In the genomic region with DNA sequence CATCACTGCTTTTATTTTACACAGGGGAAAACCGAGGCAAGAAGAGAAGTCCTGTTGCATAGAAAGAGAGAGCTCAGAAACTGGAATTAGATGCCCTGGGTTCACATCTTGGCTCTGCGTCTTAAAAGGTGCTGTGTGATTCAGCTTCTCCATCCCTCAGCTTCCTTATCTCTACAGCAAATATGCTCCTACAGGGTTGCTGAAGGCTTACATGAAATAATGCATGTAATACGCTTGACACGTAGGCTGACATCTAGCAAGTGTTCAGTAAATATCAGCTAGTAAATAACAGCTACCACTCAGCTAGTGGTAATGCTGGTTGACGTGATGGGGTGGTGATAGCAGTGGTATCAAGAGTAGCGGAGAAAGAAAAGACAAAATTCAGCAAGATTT, we compare ENCODE assay signal across 2 cellular contexts.
TF ChIP-seq lines count a peak whose summit lies in the region.

No MANE protein-coding gene starts in this region.

TF ChIP-seq in IMR-90, 13 proteins besides CTCF, POLR2A, EP300 and RAD21:
- TF ChIP-seq RFX5 (IDR thresholded peaks at IDR 0.05; ENCODE audit: low read depth, low read length) (no peak), CEBPB (IDR thresholded peaks at IDR 0.05; ENCODE audit: low read depth, low read length) (no peak), SMC3 (IDR thresholded peaks at IDR 0.05; ENCODE audit: low read depth, low read length) (no peak), BHLHE40 (IDR thresholded peaks at IDR 0.05; ENCODE audit: low read depth, low read length) (no peak), MAFK (IDR thresholded peaks at IDR 0.05; ENCODE audit: low read depth, low read length) (no peak), NFE2L2 (IDR thresholded peaks at IDR 0.05; ENCODE audit: low read depth, low read length) (no peak), ELK1 (IDR thresholded peaks at IDR 0.05; ENCODE audit: borderline replicate concordance, low read depth, low read length) (no peak), CHD1 (IDR thresholded peaks at IDR 0.05; ENCODE audit: low read depth, low read length) (no peak)
- TF ChIP-seq, protein P1, sequence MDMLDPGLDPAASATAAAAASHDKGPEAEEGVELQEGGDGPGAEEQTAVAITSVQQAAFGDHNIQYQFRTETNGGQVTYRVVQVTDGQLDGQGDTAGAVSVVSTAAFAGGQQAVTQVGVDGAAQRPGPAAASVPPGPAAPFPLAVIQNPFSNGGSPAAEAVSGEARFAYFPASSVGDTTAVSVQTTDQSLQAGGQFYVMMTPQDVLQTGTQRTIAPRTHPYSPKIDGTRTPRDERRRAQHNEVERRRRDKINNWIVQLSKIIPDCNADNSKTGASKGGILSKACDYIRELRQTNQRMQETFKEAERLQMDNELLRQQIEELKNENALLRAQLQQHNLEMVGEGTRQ (IDR thresholded peaks at IDR 0.05; ENCODE audit: low read depth, low read length), result no peak

TF ChIP-seq in endothelial cell of umbilical vein, 7 proteins besides CTCF, POLR2A, EP300 and RAD21:
- TF ChIP-seq GATA2 (IDR thresholded peaks at IDR 0.05; ENCODE audit: insufficient read depth, insufficient read length, low read depth, low read length) (no peak), POLR2AphosphoS5 (IDR thresholded peaks at IDR 0.05; ENCODE audit: insufficient read depth, low read depth, low read length) (no peak), JUN (IDR thresholded peaks at IDR 0.05; ENCODE audit: borderline replicate concordance, insufficient read depth, insufficient read length, low read depth) (no peak), MYC (IDR thresholded peaks at IDR 0.05; ENCODE audit: low read depth, low read length) (no peak)
- TF ChIP-seq, protein P2, sequence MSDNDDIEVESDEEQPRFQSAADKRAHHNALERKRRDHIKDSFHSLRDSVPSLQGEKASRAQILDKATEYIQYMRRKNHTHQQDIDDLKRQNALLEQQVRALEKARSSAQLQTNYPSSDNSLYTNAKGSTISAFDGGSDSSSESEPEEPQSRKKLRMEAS (IDR thresholded peaks at IDR 0.05; ENCODE audit: insufficient read depth, insufficient read length), result no peak
